ENCODE assay signal across 8 cellular contexts in the genomic region with DNA sequence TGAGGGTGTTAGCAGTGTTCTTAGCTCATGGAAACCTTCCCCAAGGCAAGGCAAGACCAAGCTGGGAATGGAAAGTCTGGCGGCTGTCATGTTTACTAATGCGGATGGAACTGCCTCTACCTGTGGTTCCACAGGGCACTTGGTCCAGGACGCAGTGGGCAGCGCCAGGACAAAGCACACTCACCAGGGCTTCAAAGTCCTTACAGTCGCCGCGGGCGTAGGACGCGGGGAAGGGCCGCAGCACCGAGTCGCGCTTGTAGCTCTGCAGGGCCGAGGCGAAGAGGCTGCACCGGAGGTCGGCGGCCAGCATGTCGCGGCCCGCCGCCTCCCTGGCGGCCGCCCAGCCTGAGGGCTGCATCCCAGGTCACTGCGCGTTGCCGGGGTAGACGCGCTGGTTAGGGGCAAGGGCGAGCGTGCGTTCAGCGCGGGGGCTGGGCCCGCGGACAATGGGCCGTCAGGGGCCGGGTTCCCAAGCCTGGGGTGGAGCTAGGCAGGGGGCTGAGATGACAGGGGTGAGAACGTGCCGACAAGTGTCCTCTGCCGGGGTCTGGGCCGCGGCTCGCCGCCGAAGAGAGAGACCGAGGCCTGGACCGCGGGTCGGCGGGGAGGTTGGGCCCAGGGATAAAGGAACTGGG. TPM values are rescaled to one million over a fixed set of nuclear protein-coding genes. Genes with fewer than 3 reads are reported as not detected.
DNase-seq lines count a peak whose midpoint lies in the region; ATAC-seq and TF ChIP-seq lines count a peak whose summit lies in the region.

No MANE protein-coding gene starts in this region.

- peak overlapping the region; percentile 70 for H3K4me3 ChIP-seq in fibroblast of pulmonary artery (replicated peaks; ENCODE audit: low read depth, low read length)

- H3K9me3 Mint-ChIP-seq in nephron, result no peaks in the 10 kb centered on the region

- TF ChIP-seq CTCF in VCaP (conservative IDR thresholded peaks at IDR 0.05) (no peak), fibroblast of pulmonary artery (IDR thresholded peaks at IDR 0.05; ENCODE audit: low read length, missing control alignments) (no peak), nephron (IDR thresholded peaks at IDR 0.05; ENCODE audit: unreplicated experiment in 3 of 3) (no peak)

- peak overlapping the region; percentile 86 to 91 (median 89) for H3K4me3 Mint-ChIP-seq in nephron

- ATAC-seq in GM19452 (IDR thresholded peaks at IDR 0.05; ENCODE audit: unreplicated experiment) (peak; percentile 36), HG03457 (IDR thresholded peaks at IDR 0.05; ENCODE audit: unreplicated experiment) (peak; percentile 28)

- H3K27ac ChIP-seq in VCaP, result peak overlapping the region; percentile 92

- DNase-seq in EL, result peak; percentile 42
- DNase-seq in fibroblast of pulmonary artery (ENCODE audit: low read depth), result peak; percentile 9
- DNase-seq in SW 1271 (lab: John Stamatoyannopoulos, UW), result no peak
- DNase-seq in mesenteric fat pad (ENCODE audit: low spot score), result no peak

- no peaks in the 10 kb centered on the region for H3K27me3 Mint-ChIP-seq in nephron (ENCODE audit: low read depth)

- H3K36me3 Mint-ChIP-seq in nephron (ENCODE audit: low read depth), result peaks cover 15% of the 10 kb centered on the region

- H3K27ac Mint-ChIP-seq in nephron, result peak overlapping the region; percentile 73 to 93 (median 88)

- H3K4me1 Mint-ChIP-seq in nephron, result peaks cover 19% of the 10 kb centered on the region

RNA-seq across cellular contexts. Expression of a gene that starts 0.5 kb away (rescaled TPM):
- 6.0 TPM for total RNA-seq in mesenteric fat pad

RNA-seq across cellular contexts. Expression of a gene that starts 9.7 kb away (rescaled TPM):
- not detected for total RNA-seq in mesenteric fat pad

RNA-seq across cellular contexts. Expression of a gene that starts 18.3 kb away (rescaled TPM):
- 29.8 TPM for total RNA-seq in mesenteric fat pad

Comparison
In these comparisons a context has a peak if more than half of its experiments do, and no peak if none do; other contexts are left out.
1. DNase-seq: peak in EL (single experiment) and fibroblast of pulmonary artery (single experiment); none in SW 1271 (0 of 2) and mesenteric fat pad (single experiment).